15 cellular contexts compared by ENCODE assay signal in the genomic region with DNA sequence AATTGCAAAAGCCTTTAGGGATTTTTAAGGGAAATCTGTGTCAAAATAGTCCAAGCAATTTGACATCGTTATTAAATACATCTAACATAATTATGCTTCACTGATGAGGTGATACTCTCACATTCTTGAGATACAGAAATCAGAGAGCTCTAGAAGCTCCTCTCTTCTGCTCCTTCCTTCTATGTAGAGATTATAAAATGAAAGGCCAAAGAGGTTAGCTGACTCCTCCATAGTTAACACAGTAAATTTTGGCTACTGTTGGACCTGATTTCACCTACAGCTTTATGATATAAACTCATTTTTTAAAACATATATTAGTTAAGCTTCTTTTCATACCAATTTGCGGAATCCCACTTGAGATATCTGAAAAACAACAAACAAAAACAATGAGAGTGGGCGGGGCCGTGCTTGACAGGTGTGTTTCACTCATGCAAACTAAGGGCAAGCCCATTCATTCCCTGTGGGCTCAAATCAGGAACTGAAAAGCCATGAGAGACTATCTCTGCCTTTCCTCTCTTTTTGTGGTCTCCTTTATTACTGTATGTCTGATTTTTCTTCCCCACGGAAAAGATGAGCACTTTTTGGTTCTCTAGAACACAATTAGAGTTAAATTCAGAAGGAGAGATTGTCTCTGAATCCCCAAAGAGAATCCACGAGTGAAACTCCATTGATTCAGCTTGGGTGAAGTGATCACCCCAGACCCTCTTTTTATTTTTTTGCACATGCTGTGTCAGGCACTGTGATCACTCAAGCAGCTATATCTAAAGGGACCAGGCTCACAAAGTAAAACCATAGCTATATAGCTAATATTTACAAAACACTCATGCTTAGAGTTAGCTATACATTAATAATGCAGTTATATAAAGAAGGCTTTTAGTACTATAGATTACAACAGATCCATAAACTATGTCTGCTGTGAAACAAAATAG.
DNase-seq lines count a peak whose midpoint lies in the region; ATAC-seq, FAIRE-seq and TF ChIP-seq lines count a peak whose summit lies in the region.
"Had no signal": no experiment of that assay in that cellular context is flagged by ENCODE, and none has a peak within 500 bp of the region (broad histone marks: within the 10 kb centered on the region; RNA-seq: fewer than 3 reads in every experiment).

No MANE protein-coding gene starts in this region.

- H3K79me2 ChIP-seq in MM.1S (ENCODE audit: low read length) = no peaks in the 10 kb centered on the region

- H3K4me1 Mint-ChIP-seq in stimulated activated effector memory CD8-positive, alpha-beta T cell treated with anti-CD3 and anti-CD28 coated beads, Interleukin-12 subunit alpha, Interleukin-12 subunit beta, amount 100 ng/mL, for 72 hours = no peaks in the 10 kb centered on the region

- no peak for FAIRE-seq in kidney (lab: Jason Lieb, UNC)

- TF ChIP-seq CTCF in MM.1S (IDR thresholded peaks at IDR 0.05; ENCODE audit: low read length) (no peak), kidney (IDR thresholded peaks at IDR 0.05; ENCODE audit: borderline replicate concordance, extremely low read depth, insufficient read depth) (no peak)

- H3K27ac Mint-ChIP-seq in stimulated activated effector memory CD8-positive, alpha-beta T cell treated with anti-CD3 and anti-CD28 coated beads, Interleukin-12 subunit alpha, Interleukin-12 subunit beta, amount 100 ng/mL, for 72 hours = no peak overlapping the region
- H3K27ac Mint-ChIP-seq: CD8-positive, alpha-beta T cell had no signal

- intact Hi-C loops in kidney (cut with DNase I) = no loop called here

- H3K36me3 ChIP-seq in MM.1S (replicated peaks; ENCODE audit: insufficient read depth, low read length) (no peaks in the 10 kb centered on the region), kidney (ENCODE audit: control insufficient read depth in 1 of 2, insufficient read depth in 2 of 2, low read length in 2 of 2) (no peaks in the 10 kb centered on the region)
- H3K36me3 ChIP-seq: prostate gland, thyroid gland had no signal

- H3K4me3 ChIP-seq in MM.1S (ENCODE audit: low read length) = no peak overlapping the region
- no peak overlapping the region for H3K4me3 ChIP-seq in kidney (ENCODE audit: low read length in 2 of 2)
- H3K4me3 ChIP-seq: heart right ventricle, prostate gland, thyroid gland had no signal

- H4K20me1 ChIP-seq in MM.1S (ENCODE audit: insufficient read depth, low read length) = no peaks in the 10 kb centered on the region

- H3K4me1 ChIP-seq in MM.1S (ENCODE audit: low read length) = 0 out of 2 replicates have a peak, but pooled peaks cover 4% of the 10 kb centered on the region
- no peaks in the 10 kb centered on the region for H3K4me1 ChIP-seq in kidney (ENCODE audit: control insufficient read depth in 1 of 2, insufficient read depth in 1 of 2, low read depth in 1 of 2, low read length in 2 of 2)
- H3K4me1 ChIP-seq: prostate gland, thyroid gland had no signal

- peaks cover 53% of the 10 kb centered on the region for H3K36me3 Mint-ChIP-seq in stimulated activated effector memory CD8-positive, alpha-beta T cell treated with anti-CD3 and anti-CD28 coated beads, Interleukin-12 subunit alpha, Interleukin-12 subunit beta, amount 100 ng/mL, for 72 hours

- no peak overlapping the region for H2AFZ ChIP-seq in MM.1S (ENCODE audit: low read length)

- ATAC-seq in GM18517 (IDR thresholded peaks at IDR 0.05; ENCODE audit: unreplicated experiment) (peak; percentile 91), GM19463 (IDR thresholded peaks at IDR 0.05; ENCODE audit: unreplicated experiment) (peak; percentile 85), HG02885 (IDR thresholded peaks at IDR 0.05; ENCODE audit: poor library complexity, unreplicated experiment) (peak; percentile 92)
- no peak for ATAC-seq in stimulated activated effector memory CD8-positive, alpha-beta T cell treated with anti-CD3 and anti-CD28 coated beads, Interleukin-12 subunit alpha, Interleukin-12 subunit beta, amount 100 ng/mL, for 72 hours
- ATAC-seq: CD8-positive, alpha-beta T cell had no signal

- H3K27ac ChIP-seq in MM.1S (ENCODE audit: low read length) (no peak overlapping the region), kidney (ENCODE audit: low read depth in 2 of 2, low read length in 2 of 2) (no peak overlapping the region)
- H3K27ac ChIP-seq: heart right ventricle, prostate gland, thyroid gland had no signal

- H3K9me3 Mint-ChIP-seq in stimulated activated effector memory CD8-positive, alpha-beta T cell treated with anti-CD3 and anti-CD28 coated beads, Interleukin-12 subunit alpha, Interleukin-12 subunit beta, amount 100 ng/mL, for 72 hours = no peaks in the 10 kb centered on the region
- H3K9me3 Mint-ChIP-seq: CD8-positive, alpha-beta T cell had no signal

- H3K9ac ChIP-seq in MM.1S (ENCODE audit: low read length) = no peak overlapping the region
- no peak overlapping the region for H3K9ac ChIP-seq in kidney (ENCODE audit: low read length in 2 of 2)

- H3K4me2 ChIP-seq in MM.1S (ENCODE audit: low read depth, low read length) = peak overlapping the region; percentile 20; the same call in 1 of the 2 replicates

- H3F3A ChIP-seq in MM.1S (ENCODE audit: insufficient read depth, low read length) = no peaks in the 10 kb centered on the region

- no peak overlapping the region for H3K4me3 Mint-ChIP-seq in stimulated activated effector memory CD8-positive, alpha-beta T cell treated with anti-CD3 and anti-CD28 coated beads, Interleukin-12 subunit alpha, Interleukin-12 subunit beta, amount 100 ng/mL, for 72 hours
- H3K4me3 Mint-ChIP-seq: CD8-positive, alpha-beta T cell had no signal

- no peaks in the 10 kb centered on the region for H3K9me3 ChIP-seq in MM.1S (replicated peaks; ENCODE audit: insufficient read depth, low read length)
- no peaks in the 10 kb centered on the region for H3K9me3 ChIP-seq in kidney (ENCODE audit: control insufficient read depth in 1 of 2, low read length in 2 of 2)
- H3K9me3 ChIP-seq: heart right ventricle, prostate gland, thyroid gland had no signal

- H3K9me2 ChIP-seq in MM.1S (replicated peaks; ENCODE audit: insufficient read depth, low read length) = no peaks in the 10 kb centered on the region

- H3K27me3 ChIP-seq in MM.1S (replicated peaks; ENCODE audit: insufficient read depth, low read length) = 0 out of 2 replicates have a peak, but pooled peaks cover 6% of the 10 kb centered on the region
- H3K27me3 ChIP-seq: heart right ventricle, thyroid gland had no signal

- DNase-seq in MM.1S = peak; percentile 29
- DNase-seq in NCI-H1092 (lab: John Stamatoyannopoulos, UW) = no peak
- no peak for DNase-seq in stimulated activated effector memory CD8-positive, alpha-beta T cell treated with anti-CD3 and anti-CD28 coated beads, Interleukin-12 subunit alpha, Interleukin-12 subunit beta, amount 100 ng/mL, for 72 hours (ENCODE audit: low spot score in 2 of 2)
- DNase-seq in kidney = no peak
- DNase-seq in cerebellar nuclear complex (lab: John Stamatoyannopoulos, UW) = no peak
- DNase-seq: activated CD4-positive, alpha-beta T cell treated with anti-CD3 and anti-CD28 coated beads for 4 hours; CD8-positive, alpha-beta T cell; effector CD8-positive, alpha-beta T cell; heart right ventricle; NCI-H187; thyroid gland had no signal
